In the genomic region with DNA sequence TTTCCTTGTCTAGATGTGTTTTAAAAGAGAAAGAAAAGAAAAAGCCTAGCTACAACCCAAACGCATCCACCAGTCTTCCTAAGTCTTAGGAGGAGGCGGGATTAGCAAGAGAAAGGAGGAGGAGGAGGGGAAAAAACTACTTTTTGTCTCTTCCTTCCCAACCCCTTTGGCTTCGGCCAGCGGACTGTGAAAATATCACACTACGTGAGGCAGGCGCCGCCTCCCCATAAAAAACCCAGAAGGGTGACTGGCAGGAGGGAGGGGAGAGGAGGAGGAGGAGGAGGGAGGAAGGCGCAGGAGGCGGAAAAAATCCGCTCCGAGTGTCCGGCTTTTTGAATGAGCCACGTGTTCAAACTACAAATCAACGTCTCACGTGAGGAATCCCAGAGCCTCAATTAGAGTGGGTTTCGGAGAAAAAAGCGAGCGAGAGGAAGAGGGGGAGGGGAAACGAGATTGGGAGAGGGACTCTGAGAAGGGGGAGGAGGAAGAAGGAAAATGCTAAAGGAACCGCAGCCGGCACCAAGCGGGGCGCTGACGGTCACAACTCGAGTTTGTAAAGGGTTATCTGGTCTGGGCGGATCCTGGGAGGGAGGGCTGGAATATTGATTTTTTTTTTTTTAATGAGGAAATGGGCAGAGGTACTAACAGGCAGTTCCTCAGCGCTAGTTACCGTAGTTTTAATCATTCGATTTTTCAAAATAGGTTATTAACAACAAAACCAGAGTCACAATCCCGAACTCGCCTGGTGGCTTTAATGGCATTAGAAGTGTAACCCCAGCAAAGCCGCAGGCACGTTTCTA, we compare ENCODE assay signal across 1 cellular context.
A peak's percentile ranks its signal among the peaks of the same experiment; 100 is the strongest.
TF ChIP-seq lines count a peak whose summit lies in the region.

A gene (minus strand): TSS at position 202 of the 800 bp plus-strand sequence. CDS start 381 bp downstream, outside the sequence.

TF ChIP-seq in SK-N-SH, 30 proteins besides CTCF, POLR2A, EP300 and RAD21 (continued from another document):
- TF ChIP-seq, protein P1, sequence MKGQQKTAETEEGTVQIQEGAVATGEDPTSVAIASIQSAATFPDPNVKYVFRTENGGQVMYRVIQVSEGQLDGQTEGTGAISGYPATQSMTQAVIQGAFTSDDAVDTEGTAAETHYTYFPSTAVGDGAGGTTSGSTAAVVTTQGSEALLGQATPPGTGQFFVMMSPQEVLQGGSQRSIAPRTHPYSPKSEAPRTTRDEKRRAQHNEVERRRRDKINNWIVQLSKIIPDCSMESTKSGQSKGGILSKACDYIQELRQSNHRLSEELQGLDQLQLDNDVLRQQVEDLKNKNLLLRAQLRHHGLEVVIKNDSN (IDR thresholded peaks at IDR 0.05; ENCODE audit: borderline replicate concordance, low read depth): peak; percentile 89
- TF ChIP-seq ELF1 (IDR thresholded peaks at IDR 0.05) (peak; percentile 55; the same call in 1 of the 2 replicates), NRF1 (IDR thresholded peaks at IDR 0.05; ENCODE audit: low read depth, low read length) (no peak), TAF1 (IDR thresholded peaks at IDR 0.05; ENCODE audit: borderline replicate concordance, low read depth, low read length) (peak; percentile 89), CHD2 (IDR thresholded peaks at IDR 0.05; ENCODE audit: low read length, partially characterized antibody) (peak; percentile 96), POLR2AphosphoS5 (IDR thresholded peaks at IDR 0.05; ENCODE audit: low read depth, low read length) (peak; percentile 79), FOXM1 (IDR thresholded peaks at IDR 0.05; ENCODE audit: low read depth) (peak; percentile 75), RXRA (IDR thresholded peaks at IDR 0.05; ENCODE audit: borderline replicate concordance, low read depth) (peak; percentile 10; the same call in 1 of the 2 replicates), RCOR1 (IDR thresholded peaks at IDR 0.05; ENCODE audit: low read length) (peak; percentile 48; the same call in 1 of the 2 replicates), GATA2 (CRISPR knock-in tag; IDR thresholded peaks at IDR 0.05) (peak; percentile 36; the same call in 1 of the 2 replicates), MEF2A (IDR thresholded peaks at IDR 0.05; ENCODE audit: borderline replicate concordance, low read depth) (0 out of 2 replicates have a peak, but pooled peaks have one; percentile 8), TEAD4 (IDR thresholded peaks at IDR 0.05; ENCODE audit: borderline replicate concordance, insufficient read depth) (0 out of 2 replicates have a peak, but pooled peaks have one; percentile 60)
- TF ChIP-seq, protein P2, sequence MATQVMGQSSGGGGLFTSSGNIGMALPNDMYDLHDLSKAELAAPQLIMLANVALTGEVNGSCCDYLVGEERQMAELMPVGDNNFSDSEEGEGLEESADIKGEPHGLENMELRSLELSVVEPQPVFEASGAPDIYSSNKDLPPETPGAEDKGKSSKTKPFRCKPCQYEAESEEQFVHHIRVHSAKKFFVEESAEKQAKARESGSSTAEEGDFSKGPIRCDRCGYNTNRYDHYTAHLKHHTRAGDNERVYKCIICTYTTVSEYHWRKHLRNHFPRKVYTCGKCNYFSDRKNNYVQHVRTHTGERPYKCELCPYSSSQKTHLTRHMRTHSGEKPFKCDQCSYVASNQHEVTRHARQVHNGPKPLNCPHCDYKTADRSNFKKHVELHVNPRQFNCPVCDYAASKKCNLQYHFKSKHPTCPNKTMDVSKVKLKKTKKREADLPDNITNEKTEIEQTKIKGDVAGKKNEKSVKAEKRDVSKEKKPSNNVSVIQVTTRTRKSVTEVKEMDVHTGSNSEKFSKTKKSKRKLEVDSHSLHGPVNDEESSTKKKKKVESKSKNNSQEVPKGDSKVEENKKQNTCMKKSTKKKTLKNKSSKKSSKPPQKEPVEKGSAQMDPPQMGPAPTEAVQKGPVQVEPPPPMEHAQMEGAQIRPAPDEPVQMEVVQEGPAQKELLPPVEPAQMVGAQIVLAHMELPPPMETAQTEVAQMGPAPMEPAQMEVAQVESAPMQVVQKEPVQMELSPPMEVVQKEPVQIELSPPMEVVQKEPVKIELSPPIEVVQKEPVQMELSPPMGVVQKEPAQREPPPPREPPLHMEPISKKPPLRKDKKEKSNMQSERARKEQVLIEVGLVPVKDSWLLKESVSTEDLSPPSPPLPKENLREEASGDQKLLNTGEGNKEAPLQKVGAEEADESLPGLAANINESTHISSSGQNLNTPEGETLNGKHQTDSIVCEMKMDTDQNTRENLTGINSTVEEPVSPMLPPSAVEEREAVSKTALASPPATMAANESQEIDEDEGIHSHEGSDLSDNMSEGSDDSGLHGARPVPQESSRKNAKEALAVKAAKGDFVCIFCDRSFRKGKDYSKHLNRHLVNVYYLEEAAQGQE (IDR thresholded peaks at IDR 0.05; ENCODE audit: low read depth, low read length): 0 out of 2 replicates have a peak, but pooled peaks have one; percentile 45
- TF ChIP-seq, protein P3, sequence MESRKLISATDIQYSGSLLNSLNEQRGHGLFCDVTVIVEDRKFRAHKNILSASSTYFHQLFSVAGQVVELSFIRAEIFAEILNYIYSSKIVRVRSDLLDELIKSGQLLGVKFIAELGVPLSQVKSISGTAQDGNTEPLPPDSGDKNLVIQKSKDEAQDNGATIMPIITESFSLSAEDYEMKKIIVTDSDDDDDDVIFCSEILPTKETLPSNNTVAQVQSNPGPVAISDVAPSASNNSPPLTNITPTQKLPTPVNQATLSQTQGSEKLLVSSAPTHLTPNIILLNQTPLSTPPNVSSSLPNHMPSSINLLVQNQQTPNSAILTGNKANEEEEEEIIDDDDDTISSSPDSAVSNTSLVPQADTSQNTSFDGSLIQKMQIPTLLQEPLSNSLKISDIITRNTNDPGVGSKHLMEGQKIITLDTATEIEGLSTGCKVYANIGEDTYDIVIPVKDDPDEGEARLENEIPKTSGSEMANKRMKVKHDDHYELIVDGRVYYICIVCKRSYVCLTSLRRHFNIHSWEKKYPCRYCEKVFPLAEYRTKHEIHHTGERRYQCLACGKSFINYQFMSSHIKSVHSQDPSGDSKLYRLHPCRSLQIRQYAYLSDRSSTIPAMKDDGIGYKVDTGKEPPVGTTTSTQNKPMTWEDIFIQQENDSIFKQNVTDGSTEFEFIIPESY (IDR thresholded peaks at IDR 0.05; ENCODE audit: borderline replicate concordance, low read depth): no peak
